8 cellular contexts compared by ENCODE assay signal in genomic region chr10:62264702-62265436, GRCh38. TPM values are rescaled to one million over a fixed set of nuclear protein-coding genes. Genes with fewer than 3 reads are reported as not detected.
DNase-seq lines count a peak whose midpoint lies in the region; ATAC-seq and TF ChIP-seq lines count a peak whose summit lies in the region.

No MANE protein-coding gene starts in this region.

- intact Hi-C loops in sciatic nerve (cut with DNase I), result no loop called here

- TF ChIP-seq CTCF in GM12872 (IDR thresholded peaks at IDR 0.05; ENCODE audit: insufficient read depth, low read depth, low read length), result peak; percentile 62

- DNase-seq in AG08396 (ENCODE audit: low spot score) (peak; percentile 77), HS-27A (ENCODE audit: low read depth) (peak; percentile 68), T1000 (lab: John Stamatoyannopoulos, UW) (peak; percentile 34), glomerular endothelial cell (ENCODE audit: extremely low read depth, low read depth, low spot score) (peak; percentile 63), sciatic nerve (ENCODE audit: low spot score) (no peak)
- DNase-seq in stimulated activated CD4-positive, alpha-beta T cell treated with anti-CD3 and anti-CD28 coated beads, Interleukin-4, amount 100 ng/mL, for 1 hour, result no peak

- ATAC-seq in sciatic nerve (peak; percentile 32), GM21717 (IDR thresholded peaks at IDR 0.05; ENCODE audit: unreplicated experiment) (no peak)

RNA-seq across cellular contexts. Expression of gene RTKN2, which starts 3.8 kb away (rescaled TPM):
- total RNA-seq in glomerular endothelial cell (0.29 TPM in 2 replicates), sciatic nerve (0.22 TPM)

Comparison
In these comparisons a context has a peak if more than half of its experiments do, and no peak if none do; other contexts are left out.
1. DNase-seq: peak in AG08396 (single experiment), HS-27A (single experiment), T1000 (single experiment) and glomerular endothelial cell (single experiment); none in sciatic nerve (single experiment) and stimulated activated CD4-positive, alpha-beta T cell treated with anti-CD3 and anti-CD28 coated beads, Interleukin-4, amount 100 ng/mL, for 1 hour (single experiment).